13 cellular contexts compared by ENCODE assay signal in genomic region chr9:137321726-137322361, GRCh38.
"Had no signal": no experiment of that assay in that cellular context is flagged by ENCODE, and none has a peak within 500 bp of the region (broad histone marks: within the 10 kb centered on the region; RNA-seq: fewer than 3 reads in every experiment).

No MANE protein-coding gene starts in this region.

- H3K27ac Mint-ChIP-seq: activated CD4-positive, alpha-beta T cell treated with anti-CD3 and anti-CD28 coated beads for 36 hours; activated naive CD8-positive, alpha-beta T cell treated with anti-CD3 and anti-CD28 coated beads, Interleukin-2, amount 50 U/mL, for 24 hours; T-helper 17 cell had no signal

- ATAC-seq: activated naive CD8-positive, alpha-beta T cell treated with anti-CD3 and anti-CD28 coated beads, Interleukin-2, amount 50 U/mL, for 24 hours; gastrocnemius medialis; T-helper 17 cell had no signal

- H3K4me1 ChIP-seq: breast epithelium, gastrocnemius medialis had no signal

- DNase-seq: activated CD4-positive, alpha-beta T cell treated with anti-CD3 and anti-CD28 coated beads for 36 hours; activated naive CD4-positive, alpha-beta T cell treated with Interleukin-2 at 50 U/mL for 16 hours; activated naive CD8-positive, alpha-beta T cell treated with anti-CD3 and anti-CD28 coated beads, Interleukin-2, amount 50 U/mL, for 24 hours; cerebellar nuclear complex; effector memory CD4-positive, alpha-beta T cell; gastrocnemius medialis; heart right ventricle; mammary epithelial cell; T-helper 17 cell; WERI-Rb-1 had no signal

- H3K4me2 ChIP-seq: smooth muscle cell had no signal

- H3K27ac ChIP-seq: breast epithelium, neutrophil, WERI-Rb-1 had no signal

- H3K27me3 ChIP-seq: breast epithelium had no signal

- H3K9me3 ChIP-seq: breast epithelium, gastrocnemius medialis, heart right ventricle, neutrophil had no signal

- H3K4me3 Mint-ChIP-seq: activated CD4-positive, alpha-beta T cell treated with anti-CD3 and anti-CD28 coated beads for 36 hours; activated naive CD8-positive, alpha-beta T cell treated with anti-CD3 and anti-CD28 coated beads, Interleukin-2, amount 50 U/mL, for 24 hours; T-helper 17 cell had no signal

- H3K9me3 Mint-ChIP-seq: activated naive CD8-positive, alpha-beta T cell treated with anti-CD3 and anti-CD28 coated beads, Interleukin-2, amount 50 U/mL, for 24 hours had no signal

- H3K36me3 ChIP-seq: breast epithelium, gastrocnemius medialis, heart right ventricle, neutrophil, WERI-Rb-1 had no signal

- H3K4me3 ChIP-seq: breast epithelium, gastrocnemius medialis, smooth muscle cell had no signal
